ENCODE assay signal across 17 cellular contexts in genomic region chr12:115835445-115835844, GRCh38.
DNase-seq lines count a peak whose midpoint lies in the region; ATAC-seq, FAIRE-seq and TF ChIP-seq lines count a peak whose summit lies in the region.
"Had no signal": no experiment of that assay in that cellular context is flagged by ENCODE, and none has a peak within 500 bp of the region (broad histone marks: within the 10 kb centered on the region; RNA-seq: fewer than 3 reads in every experiment).

No MANE protein-coding gene starts in this region.

- CTCF ChIA-PET in HepG2 (lab: Yijun Ruan, JAX; ENCODE audit: low intra/inter-chr PET ratio, low total read pairs), result no interaction called here

- no peaks in the 10 kb centered on the region for H3K79me2 ChIP-seq in HepG2 (ENCODE audit: insufficient read depth, low read length)
- H3K79me2 ChIP-seq in Karpas-422 (ENCODE audit: low read length), result no peaks in the 10 kb centered on the region

- H3K4me2 ChIP-seq in HepG2 (ENCODE audit: low read depth, low read length) (no peak overlapping the region), Karpas-422 (ENCODE audit: low read depth, low read length, poor library complexity, severe bottlenecking) (no peak overlapping the region)

- intact Hi-C loops in HepG2 (cut with micrococcal nuclease; ENCODE audit: unreplicated experiment), result no loop called here

- H3K27ac ChIP-seq in liver (ENCODE audit: low read depth in 1 of 2, low read length in 2 of 2), result no peak overlapping the region
- H3K27ac ChIP-seq in HepG2 (ENCODE audit: extremely low read length, insufficient read depth, low read length), result no peak overlapping the region
- H3K27ac ChIP-seq in Karpas-422 (ENCODE audit: low read length), result no peak overlapping the region
- H3K27ac ChIP-seq: GM23248 had no signal

- TF ChIP-seq POLR2A in HepG2 (IDR thresholded peaks at IDR 0.05; ENCODE audit: insufficient read depth in 1 of 2, low read depth in 2 of 2, low read length in 2 of 2), result no peak

- DNase-seq in HepG2 (ENCODE audit: low spot score) (no peak), adipocyte (ENCODE audit: low read depth) (peak; percentile 17), left lobe of liver (ENCODE audit: low spot score) (no peak), Karpas-422 (no peak)
- no peak for DNase-seq in activated CD4-positive, alpha-beta T cell treated with anti-CD3 and anti-CD28 coated beads, Interleukin-2, amount 50 U/mL, for 1 hour
- DNase-seq: 8988T; C1 segment of cervical spinal cord; CD4-positive, alpha-beta T cell; DMS79; GM23248 had no signal

- no peak for TF ChIP-seq RAD21 in liver (IDR thresholded peaks at IDR 0.05)
- no peak for TF ChIP-seq RAD21 in HepG2 (CRISPR knock-in tag; IDR thresholded peaks at IDR 0.05)

- BruUV-seq in HepG2 (replicated peaks; lab: Mats Ljungman, UMichigan), result no TSS peak

- no peak overlapping the region for H3K9ac ChIP-seq in liver (ENCODE audit: low read depth in 1 of 2, low read length in 2 of 2)
- H3K9ac ChIP-seq in HepG2 (ENCODE audit: insufficient read depth, low read depth, low read length), result no peak overlapping the region
- no peak overlapping the region for H3K9ac ChIP-seq in adipocyte (ENCODE audit: low read length)
- H3K9ac ChIP-seq in Karpas-422 (ENCODE audit: low read length), result no peak overlapping the region
- H3K9ac ChIP-seq: GM23248 had no signal

- H3K9me3 ChIP-seq in liver (ENCODE audit: control insufficient read depth in 4 of 4, low read length in 3 of 4) (no peaks in the 10 kb centered on the region), HepG2 (ENCODE audit: low read length) (no peaks in the 10 kb centered on the region), adipocyte (ENCODE audit: control insufficient read depth, low read length) (no peaks in the 10 kb centered on the region), Karpas-422 (ENCODE audit: low read length) (no peaks in the 10 kb centered on the region)

- in situ Hi-C loops in HepG2 (cut with HindIII; ENCODE audit: extremely low pct_ligation_motif_present, low pct_unique_long_range_greater_than_20kb), result no loop called here

- no peaks in the 10 kb centered on the region for H3K4me1 ChIP-seq in liver (ENCODE audit: control insufficient read depth in 4 of 4, insufficient read depth in 4 of 4, low read length in 3 of 4)
- H3K4me1 ChIP-seq in HepG2 (ENCODE audit: insufficient read depth, low read length), result peaks cover 17% of the 10 kb centered on the region; the same call in 1 of the 2 replicates
- H3K4me1 ChIP-seq in adipocyte (ENCODE audit: control insufficient read depth, insufficient read depth, low read length), result no peaks in the 10 kb centered on the region
- no peaks in the 10 kb centered on the region for H3K4me1 ChIP-seq in Karpas-422 (ENCODE audit: low read length)

- H4K20me1 ChIP-seq in HepG2 (ENCODE audit: insufficient read depth, low read length), result no peaks in the 10 kb centered on the region
- H4K20me1 ChIP-seq in Karpas-422 (ENCODE audit: insufficient read depth, low read depth, low read length), result no peaks in the 10 kb centered on the region

- no peak for TF ChIP-seq CTCF in liver (IDR thresholded peaks at IDR 0.05; ENCODE audit: low read depth, low read length, missing input control)
- no peak for TF ChIP-seq CTCF in HepG2 (CRISPR knock-in tag; IDR thresholded peaks at IDR 0.05)

- FAIRE-seq in HepG2 (lab: Jason Lieb, UNC), result no peak
- FAIRE-seq: G401.6, GM12891, H54 had no signal

- TF ChIP-seq EP300 in HepG2 (IDR thresholded peaks at IDR 0.05; ENCODE audit: low read depth in 2 of 2, low read length in 2 of 2) (no peak), HepG2 (CRISPR knock-in tag; IDR thresholded peaks at IDR 0.05; ENCODE audit: borderline replicate concordance) (no peak)

- WGBS in liver, result 79% methylated on average over 4 of the region's 4 CpGs
- 85% methylated on average over 4 of the region's 4 CpGs for WGBS in HepG2 (ENCODE audit: low lambda C conversion rate)

- H3K27me3 ChIP-seq in liver (ENCODE audit: control insufficient read depth in 4 of 4, insufficient read depth in 4 of 4, low read length in 3 of 4) (no peaks in the 10 kb centered on the region), HepG2 (ENCODE audit: control insufficient read depth in 1 of 2, insufficient read depth in 2 of 2, low read length in 2 of 2) (no peaks in the 10 kb centered on the region; a peak in 1 of 5 replicates), adipocyte (replicated peaks; ENCODE audit: control insufficient read depth, insufficient read depth, low read length) (peaks cover 12% of the 10 kb centered on the region), Karpas-422 (ENCODE audit: low read length) (no peaks in the 10 kb centered on the region)

- H3K36me3 ChIP-seq in liver (ENCODE audit: control insufficient read depth in 4 of 4, insufficient read depth in 3 of 4, low read depth in 1 of 4, low read length in 3 of 4) (no peaks in the 10 kb centered on the region), HepG2 (replicated peaks in 1 of 2; ENCODE audit: control insufficient read depth in 1 of 2, insufficient read depth in 2 of 2, low read length in 2 of 2) (no peaks in the 10 kb centered on the region), adipocyte (ENCODE audit: control insufficient read depth, insufficient read depth, low read length, severe bottlenecking) (no peaks in the 10 kb centered on the region), Karpas-422 (ENCODE audit: insufficient read depth, low read length) (no peaks in the 10 kb centered on the region)

- H3K4me3 ChIP-seq in liver (ENCODE audit: low read depth in 1 of 3, low read length in 3 of 3) (no peak overlapping the region), HepG2 (replicated peaks in 1 of 3; ENCODE audit: insufficient read depth in 1 of 3, low read depth in 2 of 3, low read length in 3 of 3) (no peak overlapping the region), adipocyte (ENCODE audit: low read length) (no peak overlapping the region), Karpas-422 (ENCODE audit: low read length) (no peak overlapping the region)
- H3K4me3 ChIP-seq: GM23248 had no signal

- H3K9me2 ChIP-seq in Karpas-422 (replicated peaks; ENCODE audit: insufficient read depth, low read length), result no peaks in the 10 kb centered on the region

- no peak for ATAC-seq in HepG2
- ATAC-seq in left lobe of liver, result peak; percentile 30
- no peak for ATAC-seq in HG03520 (IDR thresholded peaks at IDR 0.05; ENCODE audit: unreplicated experiment)
- ATAC-seq in HG02763 (IDR thresholded peaks at IDR 0.05; ENCODE audit: unreplicated experiment), result no peak
- ATAC-seq: HCT116 had no signal

- H2AFZ ChIP-seq in HepG2 (ENCODE audit: low read length), result no peak overlapping the region
- no peak overlapping the region for H2AFZ ChIP-seq in Karpas-422 (ENCODE audit: low read length)
- H2AFZ ChIP-seq: GM23248 had no signal

- POLR2A ChIA-PET in HepG2 (lab: Yijun Ruan, JAX), result no interaction called here

TF ChIP-seq in liver, 16 proteins besides CTCF, POLR2A, EP300 and RAD21:
- peak; percentile 66 for TF ChIP-seq NR2F2 (IDR thresholded peaks at IDR 0.05)
- no peak for TF ChIP-seq YY1 (IDR thresholded peaks at IDR 0.05)
- peak; percentile 15 for TF ChIP-seq SP1 (IDR thresholded peaks at IDR 0.05)
TF ChIP-seq in liver: peak in this region for 2.

TF ChIP-seq in HepG2, 621 proteins besides CTCF, POLR2A, EP300 and RAD21 (continues in another document):
- no peak for TF ChIP-seq ZNF678 (CRISPR knock-in tag; IDR thresholded peaks at IDR 0.05)
- no peak for TF ChIP-seq ZFX (CRISPR knock-in tag; IDR thresholded peaks at IDR 0.05; ENCODE audit: low read depth)
- TF ChIP-seq KLF16 (CRISPR knock-in tag; IDR thresholded peaks at IDR 0.05), result no peak
- TF ChIP-seq TBP (CRISPR knock-in tag; IDR thresholded peaks at IDR 0.05), result no peak
- TF ChIP-seq ZMYM4 (CRISPR knock-in tag; IDR thresholded peaks at IDR 0.05), result no peak
- no peak for TF ChIP-seq HES4 (CRISPR knock-in tag; IDR thresholded peaks at IDR 0.05; ENCODE audit: borderline replicate concordance)
- TF ChIP-seq GTF3A (CRISPR knock-in tag; conservative IDR thresholded peaks at IDR 0.05), result no peak
- TF ChIP-seq U2AF1 (optimal IDR thresholded peaks at IDR 0.05; ENCODE audit: low read depth, low read length), result no peak
- TF ChIP-seq E2F5 (CRISPR knock-in tag; conservative IDR thresholded peaks at IDR 0.05), result no peak
- TF ChIP-seq PBX2 (CRISPR knock-in tag; IDR thresholded peaks at IDR 0.05), result no peak
- no peak for TF ChIP-seq ZNF232 (CRISPR knock-in tag; IDR thresholded peaks at IDR 0.05; ENCODE audit: borderline replicate concordance)
- no peak for TF ChIP-seq ZFP36L2 (CRISPR knock-in tag; IDR thresholded peaks at IDR 0.05)
- no peak for TF ChIP-seq HOXA5 (CRISPR knock-in tag; IDR thresholded peaks at IDR 0.05)
- TF ChIP-seq TBX3 (IDR thresholded peaks at IDR 0.05; ENCODE audit: borderline replicate concordance), result no peak
- TF ChIP-seq MED8 (CRISPR knock-in tag; IDR thresholded peaks at IDR 0.05; ENCODE audit: insufficient replicate concordance), result no peak
- TF ChIP-seq ZNF333 (CRISPR knock-in tag; IDR thresholded peaks at IDR 0.05; ENCODE audit: borderline replicate concordance), result no peak
- TF ChIP-seq U2AF2 (IDR thresholded peaks at IDR 0.05; ENCODE audit: low read depth, low read length), result no peak
- TF ChIP-seq JDP2 (CRISPR knock-in tag; IDR thresholded peaks at IDR 0.05; ENCODE audit: borderline replicate concordance), result no peak
